15 cellular contexts compared by ENCODE assay signal in genomic region chr2:17680119-17680518, GRCh38.
"Had no signal": no experiment of that assay in that cellular context is flagged by ENCODE, and none has a peak within 500 bp of the region (broad histone marks: within the 10 kb centered on the region; RNA-seq: fewer than 3 reads in every experiment).

No MANE protein-coding gene starts in this region.

- H3K4me3 ChIP-seq: right atrium auricular region, skin epidermis, tibial nerve had no signal

- H3K9me3 ChIP-seq: right atrium auricular region, tibial nerve had no signal

- H3K27ac ChIP-seq: right atrium auricular region, skin epidermis, tibial nerve had no signal

- DNase-seq: activated CD4-positive, alpha-beta T cell treated with anti-CD3 and anti-CD28 coated beads, Interleukin-2, amount 10 ng/mL, durations not matched to agents 7 days and 5 days; activated CD8-positive, alpha-beta memory T cell treated with anti-CD3 and anti-CD28 coated beads, Interleukin-2, amount 50 U/mL, for 48 hours; activated gamma-delta T cell; activated T-cell treated with anti-CD3 and anti-CD28 coated beads, Interleukin-2, amount 50 U/mL, for 72 hours; erythroblast; hypothalamus; kidney glomerular epithelial cell; left ventricle myocardium superior; nucleus accumbens; stimulated activated CD4-positive, alpha-beta T cell treated with anti-CD3 and anti-CD28 coated beads, Interleukin-4, amount 100 ng/mL, for 24 hours; stimulated activated naive CD4-positive, alpha-beta T cell treated with Interleukin-2 at 50 U/mL for 16 hours; substantia nigra had no signal

- H3K4me1 ChIP-seq: right atrium auricular region had no signal

- H3K27me3 ChIP-seq: right atrium auricular region, tibial nerve had no signal
